8 cellular contexts compared by ENCODE assay signal in genomic region chr19:10565028-10565566, GRCh38. TPM values are rescaled to one million over a fixed set of nuclear protein-coding genes. Genes with fewer than 3 reads are reported as not detected.
A peak's percentile ranks its signal among the peaks of the same experiment; 100 is the strongest.
DNase-seq lines count a peak whose midpoint lies in the region; ATAC-seq and TF ChIP-seq lines count a peak whose summit lies in the region.

No MANE protein-coding gene starts in this region.

- H3K27ac Mint-ChIP-seq in stimulated activated naive CD8-positive, alpha-beta T cell treated with anti-CD3 and anti-CD28 coated beads, Interleukin-15, Interleukin-2, amounts not matched to agents 100 ng/mL and 50 ng/mL, for 24 hours: peak overlapping the region; percentile 100

- H3K27me3 ChIP-seq in WERI-Rb-1 (ENCODE audit: insufficient read depth, low read depth, severe bottlenecking): no peaks in the 10 kb centered on the region
- H3K27me3 ChIP-seq in lower lobe of right lung (ENCODE audit: low read depth): no peaks in the 10 kb centered on the region

- H3K27ac ChIP-seq in WERI-Rb-1 (peak overlapping the region; percentile 98), coronary artery (peak overlapping the region; percentile 88 to 91), lower lobe of right lung (peak overlapping the region; percentile 87)

- peak; percentile 6 to 32 for ATAC-seq in lower lobe of right lung
- no peak for ATAC-seq in HG03342 (IDR thresholded peaks at IDR 0.05; ENCODE audit: unreplicated experiment)
- ATAC-seq in GM19035 (IDR thresholded peaks at IDR 0.05; ENCODE audit: unreplicated experiment): no peak

- peak overlapping the region; percentile 92 for H3K4me3 ChIP-seq in WERI-Rb-1 (ENCODE audit: low read depth, low read length)
- peak overlapping the region; percentile 89 for H3K4me3 ChIP-seq in coronary artery
- H3K4me3 ChIP-seq in lower lobe of right lung: peak overlapping the region; percentile 89

- peaks cover 33% of the 10 kb centered on the region for H3K4me1 ChIP-seq in lower lobe of right lung

- no peaks in the 10 kb centered on the region for H3K9me3 Mint-ChIP-seq in stimulated activated naive CD8-positive, alpha-beta T cell treated with anti-CD3 and anti-CD28 coated beads, Interleukin-15, Interleukin-2, amounts not matched to agents 100 ng/mL and 50 ng/mL, for 24 hours

- H3K4me3 Mint-ChIP-seq in stimulated activated naive CD8-positive, alpha-beta T cell treated with anti-CD3 and anti-CD28 coated beads, Interleukin-15, Interleukin-2, amounts not matched to agents 100 ng/mL and 50 ng/mL, for 24 hours: peak overlapping the region; percentile 96

- intact Hi-C loops in lower lobe of right lung (cut with DNase I): no loop called here

- peak; percentile 43 for TF ChIP-seq CTCF in LNCAP (IDR thresholded peaks at IDR 0.05)
- TF ChIP-seq CTCF in WERI-Rb-1 (IDR thresholded peaks at IDR 0.05; ENCODE audit: low read depth, low read length): peak; percentile 39
- no peak for TF ChIP-seq CTCF in coronary artery (IDR thresholded peaks at IDR 0.05)
- TF ChIP-seq CTCF in lower lobe of right lung (IDR thresholded peaks at IDR 0.05): no peak

- H3K36me3 Mint-ChIP-seq in stimulated activated naive CD8-positive, alpha-beta T cell treated with anti-CD3 and anti-CD28 coated beads, Interleukin-15, Interleukin-2, amounts not matched to agents 100 ng/mL and 50 ng/mL, for 24 hours (ENCODE audit: low read depth): peaks cover 44% of the 10 kb centered on the region

- H3K36me3 ChIP-seq in WERI-Rb-1 (peaks cover 59% of the 10 kb centered on the region), lower lobe of right lung (peaks cover 24% of the 10 kb centered on the region)

- H3K9me3 ChIP-seq in WERI-Rb-1 (ENCODE audit: severe bottlenecking) (no peaks in the 10 kb centered on the region), lower lobe of right lung (no peaks in the 10 kb centered on the region)

- peak; percentile 8 for DNase-seq in GF-D8 (lab: John Stamatoyannopoulos, UW)
- DNase-seq in WERI-Rb-1: peak; percentile 89
- DNase-seq in coronary artery (ENCODE audit: low spot score): peak; percentile 76
- DNase-seq in lower lobe of right lung: peak; percentile 68

- no peaks in the 10 kb centered on the region for H3K27me3 Mint-ChIP-seq in stimulated activated naive CD8-positive, alpha-beta T cell treated with anti-CD3 and anti-CD28 coated beads, Interleukin-15, Interleukin-2, amounts not matched to agents 100 ng/mL and 50 ng/mL, for 24 hours

- H3K4me1 Mint-ChIP-seq in stimulated activated naive CD8-positive, alpha-beta T cell treated with anti-CD3 and anti-CD28 coated beads, Interleukin-15, Interleukin-2, amounts not matched to agents 100 ng/mL and 50 ng/mL, for 24 hours (ENCODE audit: low read depth): peaks cover 46% of the 10 kb centered on the region

RNA-seq across cellular contexts. Expression of gene KRI1, which starts 0.7 kb away (rescaled TPM):
- total RNA-seq in lower lobe of right lung: 25.2 TPM

RNA-seq across cellular contexts. Expression of gene CDKN2D, which starts 3.7 kb away (rescaled TPM):
- total RNA-seq in lower lobe of right lung: 13.1 TPM

RNA-seq across cellular contexts. Expression of gene ATG4D, which starts 21.4 kb away (rescaled TPM):
- 22.9 TPM for total RNA-seq in lower lobe of right lung

RNA-seq across cellular contexts. Expression of gene AP1M2, which starts 22.0 kb away (rescaled TPM):
- 36.9 TPM for total RNA-seq in lower lobe of right lung

RNA-seq across cellular contexts. Expression of gene S1PR5, which starts 47.9 kb away (rescaled TPM):
- 2.4 TPM for total RNA-seq in lower lobe of right lung

Comparison
In these comparisons a context has a peak if more than half of its experiments do, and no peak if none do; other contexts are left out.
1. DNase-seq: peak in every context shown above with its lines; median percentile 89 in WERI-Rb-1; 76 in coronary artery; 68 in lower lobe of right lung; 8 in GF-D8.
2. CTCF ChIP-seq: peak in LNCAP (single experiment) and WERI-Rb-1 (single experiment); none in coronary artery (single experiment) and lower lobe of right lung (single experiment).
3. ATAC-seq: peak in lower lobe of right lung (2 of 2); none in HG03342 (single experiment) and GM19035 (single experiment).
4. Peak in every context shown above with its lines, with median percentiles within 50 percentile points of each other: H3K27ac ChIP-seq and H3K4me3 ChIP-seq.